ENCODE assay signal across 3 cellular contexts in the genomic region with DNA sequence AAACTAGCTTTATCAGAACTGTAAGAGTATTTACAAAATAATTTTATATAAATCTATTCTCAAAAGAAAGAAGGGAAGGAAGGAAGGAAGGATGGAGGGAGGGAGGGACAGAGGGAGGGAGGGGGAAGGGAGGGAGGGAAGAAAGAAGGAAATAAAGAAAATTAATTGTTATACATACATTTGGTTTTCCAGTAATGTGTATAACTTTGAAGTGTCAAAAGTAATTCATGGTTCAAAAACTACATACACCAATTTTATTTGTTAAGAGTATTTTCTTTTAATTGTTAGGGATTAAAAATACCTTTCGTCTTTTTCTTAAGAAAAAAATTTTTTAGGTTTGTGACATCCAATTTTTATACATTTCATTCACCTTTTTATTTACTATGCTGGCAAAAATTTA.
A peak's percentile ranks its signal among the peaks of the same experiment; 100 is the strongest.
TF ChIP-seq lines count a peak whose summit lies in the region.

No MANE protein-coding gene starts in this region.

TF ChIP-seq in HepG2, 621 proteins besides CTCF, POLR2A, EP300 and RAD21:
- TF ChIP-seq KAT2B (IDR thresholded peaks at IDR 0.05; ENCODE audit: borderline replicate concordance, low read depth, low read length) (no peak), CBFB (CRISPR knock-in tag; IDR thresholded peaks at IDR 0.05) (no peak), HNRNPK (IDR thresholded peaks at IDR 0.05; ENCODE audit: low read depth, low read length, poor library complexity, severe bottlenecking) (peak; percentile 98)

TF ChIP-seq in HCT116, 20 proteins besides CTCF, POLR2A, EP300 and RAD21:
- no peak for TF ChIP-seq CBX3 (IDR thresholded peaks at IDR 0.05; ENCODE audit: low read depth)
- TF ChIP-seq, protein P1, sequence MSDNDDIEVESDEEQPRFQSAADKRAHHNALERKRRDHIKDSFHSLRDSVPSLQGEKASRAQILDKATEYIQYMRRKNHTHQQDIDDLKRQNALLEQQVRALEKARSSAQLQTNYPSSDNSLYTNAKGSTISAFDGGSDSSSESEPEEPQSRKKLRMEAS (IDR thresholded peaks at IDR 0.05), result no peak
- TF ChIP-seq, protein P2, sequence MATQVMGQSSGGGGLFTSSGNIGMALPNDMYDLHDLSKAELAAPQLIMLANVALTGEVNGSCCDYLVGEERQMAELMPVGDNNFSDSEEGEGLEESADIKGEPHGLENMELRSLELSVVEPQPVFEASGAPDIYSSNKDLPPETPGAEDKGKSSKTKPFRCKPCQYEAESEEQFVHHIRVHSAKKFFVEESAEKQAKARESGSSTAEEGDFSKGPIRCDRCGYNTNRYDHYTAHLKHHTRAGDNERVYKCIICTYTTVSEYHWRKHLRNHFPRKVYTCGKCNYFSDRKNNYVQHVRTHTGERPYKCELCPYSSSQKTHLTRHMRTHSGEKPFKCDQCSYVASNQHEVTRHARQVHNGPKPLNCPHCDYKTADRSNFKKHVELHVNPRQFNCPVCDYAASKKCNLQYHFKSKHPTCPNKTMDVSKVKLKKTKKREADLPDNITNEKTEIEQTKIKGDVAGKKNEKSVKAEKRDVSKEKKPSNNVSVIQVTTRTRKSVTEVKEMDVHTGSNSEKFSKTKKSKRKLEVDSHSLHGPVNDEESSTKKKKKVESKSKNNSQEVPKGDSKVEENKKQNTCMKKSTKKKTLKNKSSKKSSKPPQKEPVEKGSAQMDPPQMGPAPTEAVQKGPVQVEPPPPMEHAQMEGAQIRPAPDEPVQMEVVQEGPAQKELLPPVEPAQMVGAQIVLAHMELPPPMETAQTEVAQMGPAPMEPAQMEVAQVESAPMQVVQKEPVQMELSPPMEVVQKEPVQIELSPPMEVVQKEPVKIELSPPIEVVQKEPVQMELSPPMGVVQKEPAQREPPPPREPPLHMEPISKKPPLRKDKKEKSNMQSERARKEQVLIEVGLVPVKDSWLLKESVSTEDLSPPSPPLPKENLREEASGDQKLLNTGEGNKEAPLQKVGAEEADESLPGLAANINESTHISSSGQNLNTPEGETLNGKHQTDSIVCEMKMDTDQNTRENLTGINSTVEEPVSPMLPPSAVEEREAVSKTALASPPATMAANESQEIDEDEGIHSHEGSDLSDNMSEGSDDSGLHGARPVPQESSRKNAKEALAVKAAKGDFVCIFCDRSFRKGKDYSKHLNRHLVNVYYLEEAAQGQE (IDR thresholded peaks at IDR 0.05; ENCODE audit: low read depth), result no peak
- TF ChIP-seq SIN3A (IDR thresholded peaks at IDR 0.05; ENCODE audit: low read depth), result no peak
- TF ChIP-seq ZNF274 (IDR thresholded peaks at IDR 0.05; ENCODE audit: low read depth, low read length), result no peak
- TF ChIP-seq ELF1 (IDR thresholded peaks at IDR 0.05; ENCODE audit: borderline replicate concordance, low read depth), result no peak
- no peak for TF ChIP-seq EGR1 (IDR thresholded peaks at IDR 0.05; ENCODE audit: low read depth)
- TF ChIP-seq, protein P3, sequence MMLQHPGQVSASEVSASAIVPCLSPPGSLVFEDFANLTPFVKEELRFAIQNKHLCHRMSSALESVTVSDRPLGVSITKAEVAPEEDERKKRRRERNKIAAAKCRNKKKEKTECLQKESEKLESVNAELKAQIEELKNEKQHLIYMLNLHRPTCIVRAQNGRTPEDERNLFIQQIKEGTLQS (IDR thresholded peaks at IDR 0.05), result no peak
- no peak for TF ChIP-seq SRF (IDR thresholded peaks at IDR 0.05; ENCODE audit: low read depth)
- TF ChIP-seq EZH2phosphoT487 (IDR thresholded peaks at IDR 0.05; ENCODE audit: borderline replicate concordance), result no peak
- TF ChIP-seq EZH2 (IDR thresholded peaks at IDR 0.05), result no peak
- TF ChIP-seq SP1 (IDR thresholded peaks at IDR 0.05; ENCODE audit: low read depth), result no peak
- TF ChIP-seq CEBPB (IDR thresholded peaks at IDR 0.05; ENCODE audit: low read depth), result no peak
- no peak for TF ChIP-seq JUND (IDR thresholded peaks at IDR 0.05)
- TF ChIP-seq POLR2AphosphoS5 (IDR thresholded peaks at IDR 0.05; ENCODE audit: low read depth, low read length), result no peak

TF ChIP-seq in K562, 482 proteins besides CTCF, POLR2A, EP300 and RAD21 (continues in another document):
- TF ChIP-seq PCBP1 (IDR thresholded peaks at IDR 0.05; ENCODE audit: low read depth, low read length, poor library complexity, severe bottlenecking) (peak; percentile 73), YY1 (IDR thresholded peaks at IDR 0.05; ENCODE audit: borderline replicate concordance in 1 of 3, control insufficient read depth in 1 of 3, extremely low read depth in 1 of 3, insufficient read depth in 3 of 3, insufficient read length in 1 of 3, insufficient replicate concordance in 2 of 3, low read depth in 1 of 3, low read length in 2 of 3) (no peak), HNRNPK (IDR thresholded peaks at IDR 0.05; ENCODE audit: low read depth, low read length, poor library complexity, severe bottlenecking) (peak; percentile 71), ZNF561 (CRISPR knock-in tag; conservative IDR thresholded peaks at IDR 0.05) (no peak), NFATC3 (IDR thresholded peaks at IDR 0.05) (no peak), NFRKB (IDR thresholded peaks at IDR 0.05; ENCODE audit: low read depth) (no peak), GTF2A2 (tag; IDR thresholded peaks at IDR 0.05) (no peak), PCBP2 (IDR thresholded peaks at IDR 0.05; ENCODE audit: low read depth, low read length, poor library complexity, severe bottlenecking) (peak; percentile 86), SMC3 (conservative IDR thresholded peaks at IDR 0.05; ENCODE audit: insufficient read depth, low read depth, low read length) (no peak), FOXM1 (IDR thresholded peaks at IDR 0.05; ENCODE audit: low read depth) (no peak), FOXM1 (CRISPR knock-in tag; IDR thresholded peaks at IDR 0.05; ENCODE audit: low read depth) (no peak), ZNF253 (CRISPR knock-in tag; conservative IDR thresholded peaks at IDR 0.05) (no peak), ZNF134 (CRISPR knock-in tag; conservative IDR thresholded peaks at IDR 0.05) (no peak), ETV1 (tag; conservative IDR thresholded peaks at IDR 0.05; ENCODE audit: low read depth) (no peak), E2F3 (CRISPR knock-in tag; IDR thresholded peaks at IDR 0.05) (no peak), BACH1 (tag; IDR thresholded peaks at IDR 0.05) (no peak), HLTF (IDR thresholded peaks at IDR 0.05) (no peak)
- TF ChIP-seq, protein P4, sequence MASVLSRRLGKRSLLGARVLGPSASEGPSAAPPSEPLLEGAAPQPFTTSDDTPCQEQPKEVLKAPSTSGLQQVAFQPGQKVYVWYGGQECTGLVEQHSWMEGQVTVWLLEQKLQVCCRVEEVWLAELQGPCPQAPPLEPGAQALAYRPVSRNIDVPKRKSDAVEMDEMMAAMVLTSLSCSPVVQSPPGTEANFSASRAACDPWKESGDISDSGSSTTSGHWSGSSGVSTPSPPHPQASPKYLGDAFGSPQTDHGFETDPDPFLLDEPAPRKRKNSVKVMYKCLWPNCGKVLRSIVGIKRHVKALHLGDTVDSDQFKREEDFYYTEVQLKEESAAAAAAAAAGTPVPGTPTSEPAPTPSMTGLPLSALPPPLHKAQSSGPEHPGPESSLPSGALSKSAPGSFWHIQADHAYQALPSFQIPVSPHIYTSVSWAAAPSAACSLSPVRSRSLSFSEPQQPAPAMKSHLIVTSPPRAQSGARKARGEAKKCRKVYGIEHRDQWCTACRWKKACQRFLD (CRISPR knock-in tag; IDR thresholded peaks at IDR 0.05), result no peak
- TF ChIP-seq, protein P5, sequence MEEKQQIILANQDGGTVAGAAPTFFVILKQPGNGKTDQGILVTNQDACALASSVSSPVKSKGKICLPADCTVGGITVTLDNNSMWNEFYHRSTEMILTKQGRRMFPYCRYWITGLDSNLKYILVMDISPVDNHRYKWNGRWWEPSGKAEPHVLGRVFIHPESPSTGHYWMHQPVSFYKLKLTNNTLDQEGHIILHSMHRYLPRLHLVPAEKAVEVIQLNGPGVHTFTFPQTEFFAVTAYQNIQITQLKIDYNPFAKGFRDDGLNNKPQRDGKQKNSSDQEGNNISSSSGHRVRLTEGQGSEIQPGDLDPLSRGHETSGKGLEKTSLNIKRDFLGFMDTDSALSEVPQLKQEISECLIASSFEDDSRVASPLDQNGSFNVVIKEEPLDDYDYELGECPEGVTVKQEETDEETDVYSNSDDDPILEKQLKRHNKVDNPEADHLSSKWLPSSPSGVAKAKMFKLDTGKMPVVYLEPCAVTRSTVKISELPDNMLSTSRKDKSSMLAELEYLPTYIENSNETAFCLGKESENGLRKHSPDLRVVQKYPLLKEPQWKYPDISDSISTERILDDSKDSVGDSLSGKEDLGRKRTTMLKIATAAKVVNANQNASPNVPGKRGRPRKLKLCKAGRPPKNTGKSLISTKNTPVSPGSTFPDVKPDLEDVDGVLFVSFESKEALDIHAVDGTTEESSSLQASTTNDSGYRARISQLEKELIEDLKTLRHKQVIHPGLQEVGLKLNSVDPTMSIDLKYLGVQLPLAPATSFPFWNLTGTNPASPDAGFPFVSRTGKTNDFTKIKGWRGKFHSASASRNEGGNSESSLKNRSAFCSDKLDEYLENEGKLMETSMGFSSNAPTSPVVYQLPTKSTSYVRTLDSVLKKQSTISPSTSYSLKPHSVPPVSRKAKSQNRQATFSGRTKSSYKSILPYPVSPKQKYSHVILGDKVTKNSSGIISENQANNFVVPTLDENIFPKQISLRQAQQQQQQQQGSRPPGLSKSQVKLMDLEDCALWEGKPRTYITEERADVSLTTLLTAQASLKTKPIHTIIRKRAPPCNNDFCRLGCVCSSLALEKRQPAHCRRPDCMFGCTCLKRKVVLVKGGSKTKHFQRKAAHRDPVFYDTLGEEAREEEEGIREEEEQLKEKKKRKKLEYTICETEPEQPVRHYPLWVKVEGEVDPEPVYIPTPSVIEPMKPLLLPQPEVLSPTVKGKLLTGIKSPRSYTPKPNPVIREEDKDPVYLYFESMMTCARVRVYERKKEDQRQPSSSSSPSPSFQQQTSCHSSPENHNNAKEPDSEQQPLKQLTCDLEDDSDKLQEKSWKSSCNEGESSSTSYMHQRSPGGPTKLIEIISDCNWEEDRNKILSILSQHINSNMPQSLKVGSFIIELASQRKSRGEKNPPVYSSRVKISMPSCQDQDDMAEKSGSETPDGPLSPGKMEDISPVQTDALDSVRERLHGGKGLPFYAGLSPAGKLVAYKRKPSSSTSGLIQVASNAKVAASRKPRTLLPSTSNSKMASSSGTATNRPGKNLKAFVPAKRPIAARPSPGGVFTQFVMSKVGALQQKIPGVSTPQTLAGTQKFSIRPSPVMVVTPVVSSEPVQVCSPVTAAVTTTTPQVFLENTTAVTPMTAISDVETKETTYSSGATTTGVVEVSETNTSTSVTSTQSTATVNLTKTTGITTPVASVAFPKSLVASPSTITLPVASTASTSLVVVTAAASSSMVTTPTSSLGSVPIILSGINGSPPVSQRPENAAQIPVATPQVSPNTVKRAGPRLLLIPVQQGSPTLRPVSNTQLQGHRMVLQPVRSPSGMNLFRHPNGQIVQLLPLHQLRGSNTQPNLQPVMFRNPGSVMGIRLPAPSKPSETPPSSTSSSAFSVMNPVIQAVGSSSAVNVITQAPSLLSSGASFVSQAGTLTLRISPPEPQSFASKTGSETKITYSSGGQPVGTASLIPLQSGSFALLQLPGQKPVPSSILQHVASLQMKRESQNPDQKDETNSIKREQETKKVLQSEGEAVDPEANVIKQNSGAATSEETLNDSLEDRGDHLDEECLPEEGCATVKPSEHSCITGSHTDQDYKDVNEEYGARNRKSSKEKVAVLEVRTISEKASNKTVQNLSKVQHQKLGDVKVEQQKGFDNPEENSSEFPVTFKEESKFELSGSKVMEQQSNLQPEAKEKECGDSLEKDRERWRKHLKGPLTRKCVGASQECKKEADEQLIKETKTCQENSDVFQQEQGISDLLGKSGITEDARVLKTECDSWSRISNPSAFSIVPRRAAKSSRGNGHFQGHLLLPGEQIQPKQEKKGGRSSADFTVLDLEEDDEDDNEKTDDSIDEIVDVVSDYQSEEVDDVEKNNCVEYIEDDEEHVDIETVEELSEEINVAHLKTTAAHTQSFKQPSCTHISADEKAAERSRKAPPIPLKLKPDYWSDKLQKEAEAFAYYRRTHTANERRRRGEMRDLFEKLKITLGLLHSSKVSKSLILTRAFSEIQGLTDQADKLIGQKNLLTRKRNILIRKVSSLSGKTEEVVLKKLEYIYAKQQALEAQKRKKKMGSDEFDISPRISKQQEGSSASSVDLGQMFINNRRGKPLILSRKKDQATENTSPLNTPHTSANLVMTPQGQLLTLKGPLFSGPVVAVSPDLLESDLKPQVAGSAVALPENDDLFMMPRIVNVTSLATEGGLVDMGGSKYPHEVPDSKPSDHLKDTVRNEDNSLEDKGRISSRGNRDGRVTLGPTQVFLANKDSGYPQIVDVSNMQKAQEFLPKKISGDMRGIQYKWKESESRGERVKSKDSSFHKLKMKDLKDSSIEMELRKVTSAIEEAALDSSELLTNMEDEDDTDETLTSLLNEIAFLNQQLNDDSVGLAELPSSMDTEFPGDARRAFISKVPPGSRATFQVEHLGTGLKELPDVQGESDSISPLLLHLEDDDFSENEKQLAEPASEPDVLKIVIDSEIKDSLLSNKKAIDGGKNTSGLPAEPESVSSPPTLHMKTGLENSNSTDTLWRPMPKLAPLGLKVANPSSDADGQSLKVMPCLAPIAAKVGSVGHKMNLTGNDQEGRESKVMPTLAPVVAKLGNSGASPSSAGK (IDR thresholded peaks at IDR 0.05), result no peak
- TF ChIP-seq, protein P6, sequence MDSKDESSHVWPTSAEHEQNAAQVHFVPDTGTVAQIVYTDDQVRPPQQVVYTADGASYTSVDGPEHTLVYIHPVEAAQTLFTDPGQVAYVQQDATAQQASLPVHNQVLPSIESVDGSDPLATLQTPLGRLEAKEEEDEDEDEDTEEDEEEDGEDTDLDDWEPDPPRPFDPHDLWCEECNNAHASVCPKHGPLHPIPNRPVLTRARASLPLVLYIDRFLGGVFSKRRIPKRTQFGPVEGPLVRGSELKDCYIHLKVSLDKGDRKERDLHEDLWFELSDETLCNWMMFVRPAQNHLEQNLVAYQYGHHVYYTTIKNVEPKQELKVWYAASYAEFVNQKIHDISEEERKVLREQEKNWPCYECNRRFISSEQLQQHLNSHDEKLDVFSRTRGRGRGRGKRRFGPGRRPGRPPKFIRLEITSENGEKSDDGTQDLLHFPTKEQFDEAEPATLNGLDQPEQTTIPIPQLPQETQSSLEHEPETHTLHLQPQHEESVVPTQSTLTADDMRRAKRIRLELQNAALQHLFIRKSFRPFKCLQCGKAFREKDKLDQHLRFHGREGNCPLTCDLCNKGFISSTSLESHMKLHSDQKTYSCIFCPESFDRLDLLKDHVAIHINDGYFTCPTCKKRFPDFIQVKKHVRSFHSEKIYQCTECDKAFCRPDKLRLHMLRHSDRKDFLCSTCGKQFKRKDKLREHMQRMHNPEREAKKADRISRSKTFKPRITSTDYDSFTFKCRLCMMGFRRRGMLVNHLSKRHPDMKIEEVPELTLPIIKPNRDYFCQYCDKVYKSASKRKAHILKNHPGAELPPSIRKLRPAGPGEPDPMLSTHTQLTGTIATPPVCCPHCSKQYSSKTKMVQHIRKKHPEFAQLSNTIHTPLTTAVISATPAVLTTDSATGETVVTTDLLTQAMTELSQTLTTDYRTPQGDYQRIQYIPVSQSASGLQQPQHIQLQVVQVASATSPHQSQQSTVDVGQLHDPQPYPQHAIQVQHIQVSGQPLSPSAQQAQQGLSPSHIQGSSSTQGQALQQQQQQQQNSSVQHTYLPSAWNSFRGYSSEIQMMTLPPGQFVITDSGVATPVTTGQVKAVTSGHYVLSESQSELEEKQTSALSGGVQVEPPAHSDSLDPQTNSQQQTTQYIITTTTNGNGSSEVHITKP (IDR thresholded peaks at IDR 0.05; ENCODE audit: partially characterized antibody), result no peak
- TF ChIP-seq, protein P7, sequence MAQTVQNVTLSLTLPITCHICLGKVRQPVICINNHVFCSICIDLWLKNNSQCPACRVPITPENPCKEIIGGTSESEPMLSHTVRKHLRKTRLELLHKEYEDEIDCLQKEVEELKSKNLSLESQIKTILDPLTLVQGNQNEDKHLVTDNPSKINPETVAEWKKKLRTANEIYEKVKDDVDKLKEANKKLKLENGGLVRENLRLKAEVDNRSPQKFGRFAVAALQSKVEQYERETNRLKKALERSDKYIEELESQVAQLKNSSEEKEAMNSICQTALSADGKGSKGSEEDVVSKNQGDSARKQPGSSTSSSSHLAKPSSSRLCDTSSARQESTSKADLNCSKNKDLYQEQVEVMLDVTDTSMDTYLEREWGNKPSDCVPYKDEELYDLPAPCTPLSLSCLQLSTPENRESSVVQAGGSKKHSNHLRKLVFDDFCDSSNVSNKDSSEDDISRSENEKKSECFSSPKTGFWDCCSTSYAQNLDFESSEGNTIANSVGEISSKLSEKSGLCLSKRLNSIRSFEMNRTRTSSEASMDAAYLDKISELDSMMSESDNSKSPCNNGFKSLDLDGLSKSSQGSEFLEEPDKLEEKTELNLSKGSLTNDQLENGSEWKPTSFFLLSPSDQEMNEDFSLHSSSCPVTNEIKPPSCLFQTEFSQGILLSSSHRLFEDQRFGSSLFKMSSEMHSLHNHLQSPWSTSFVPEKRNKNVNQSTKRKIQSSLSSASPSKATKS (CRISPR knock-in tag; IDR thresholded peaks at IDR 0.05), result no peak
